25 cellular contexts compared by ENCODE assay signal in genomic region chr4:180578175-180578574, GRCh38.
"Had no signal": no experiment of that assay in that cellular context is flagged by ENCODE, and none has a peak within 500 bp of the region (broad histone marks: within the 10 kb centered on the region; RNA-seq: fewer than 3 reads in every experiment).

No MANE protein-coding gene starts in this region.

- H3K4me1 Mint-ChIP-seq: activated naive CD4-positive, alpha-beta T cell treated with anti-CD3 and anti-CD28 coated beads, Interleukin-2, amount 50 U/mL, for 24 hours had no signal

- FAIRE-seq: bronchial epithelial cell, RCC 7860 had no signal

- H3K4me1 ChIP-seq: ascending aorta, body of pancreas had no signal

- H3K9me3 Mint-ChIP-seq: activated naive CD4-positive, alpha-beta T cell treated with anti-CD3 and anti-CD28 coated beads, Interleukin-2, amount 50 U/mL, for 24 hours; T-helper 1 cell treated with Interleukin-12 subunit alpha and Interleukin-12 subunit beta and Interleukin-4 antibody, amounts not matched to agents 30 μg/mL and 1 μg/mL, for 36 hours; WTC11 had no signal

- H3K27me3 Mint-ChIP-seq: activated naive CD4-positive, alpha-beta T cell treated with anti-CD3 and anti-CD28 coated beads, Interleukin-2, amount 50 U/mL, for 24 hours had no signal

- H3K4me3 Mint-ChIP-seq: activated CD8-positive, alpha-beta T cell treated with anti-CD3 and anti-CD28 coated beads, Interleukin-2, amount 10 ng/mL, durations not matched to agents 7 days and 5 days; activated naive CD4-positive, alpha-beta T cell treated with anti-CD3 and anti-CD28 coated beads, Interleukin-2, amount 50 U/mL, for 24 hours; T-helper 1 cell treated with Interleukin-12 subunit alpha and Interleukin-12 subunit beta and Interleukin-4 antibody, amounts not matched to agents 30 μg/mL and 1 μg/mL, for 36 hours; WTC11 had no signal

- H3K27ac Mint-ChIP-seq: activated CD8-positive, alpha-beta T cell treated with anti-CD3 and anti-CD28 coated beads, Interleukin-2, amount 10 ng/mL, durations not matched to agents 7 days and 5 days; activated naive CD4-positive, alpha-beta T cell treated with anti-CD3 and anti-CD28 coated beads, Interleukin-2, amount 50 U/mL, for 24 hours; T-helper 1 cell treated with Interleukin-12 subunit alpha and Interleukin-12 subunit beta and Interleukin-4 antibody, amounts not matched to agents 30 μg/mL and 1 μg/mL, for 36 hours; WTC11 had no signal

- H3K36me3 ChIP-seq: ascending aorta had no signal

- H3K4me3 ChIP-seq: ascending aorta, body of pancreas, coronary artery had no signal

- H3K36me3 Mint-ChIP-seq: activated naive CD4-positive, alpha-beta T cell treated with anti-CD3 and anti-CD28 coated beads, Interleukin-2, amount 50 U/mL, for 24 hours; WTC11 had no signal

- H3K9me3 ChIP-seq: ascending aorta, body of pancreas had no signal

- ATAC-seq: activated CD8-positive, alpha-beta T cell treated with anti-CD3 and anti-CD28 coated beads, Interleukin-2, amount 10 ng/mL, durations not matched to agents 7 days and 5 days; body of pancreas; PC-3; WTC11 had no signal

- H3K27ac ChIP-seq: ascending aorta, body of pancreas, coronary artery had no signal

- DNase-seq: activated CD4-positive, alpha-beta T cell treated with anti-CD3 and anti-CD28 coated beads for 48 hours; activated CD4-positive, alpha-beta T cell treated with anti-CD3 and anti-CD28 coated beads, Interleukin-2, amount 50 U/mL, for 4 hours; activated CD4-positive, CD25-positive, alpha-beta regulatory T cell treated with anti-CD3 and anti-CD28 coated beads, Interleukin-2, amount 50 U/mL, for 72 hours; activated CD8-positive, alpha-beta memory T cell treated with anti-CD3 and anti-CD28 coated beads, Interleukin-2, amount 50 U/mL, for 48 hours; activated CD8-positive, alpha-beta T cell treated with anti-CD3 and anti-CD28 coated beads, Interleukin-2, amount 10 ng/mL, durations not matched to agents 7 days and 5 days; activated T-cell treated with anti-CD3 and anti-CD28 coated beads, Interleukin-2, amount 50 U/mL, for 1 hour; body of pancreas; central memory CD4-positive, alpha-beta T cell; MV-4-11; NCI-H1092 treated with DMSO at 0.1 percent for 48 hours; NCI-H1417 treated with DMSO at 0.1 percent for 48 hours; NCI-H1694; NCI-H2029; NCI-H446 treated with DMSO at 0.1 percent for 48 hours; NCI-H524 treated with DMSO at 0.1 percent for 48 hours; PC-3; SHP77 treated with DMSO at 0.1 percent for 48 hours; T-helper 9 cell had no signal

- H3K27me3 ChIP-seq: ascending aorta, body of pancreas had no signal
